ENCODE assay signal across 10 cellular contexts in the genomic region with DNA sequence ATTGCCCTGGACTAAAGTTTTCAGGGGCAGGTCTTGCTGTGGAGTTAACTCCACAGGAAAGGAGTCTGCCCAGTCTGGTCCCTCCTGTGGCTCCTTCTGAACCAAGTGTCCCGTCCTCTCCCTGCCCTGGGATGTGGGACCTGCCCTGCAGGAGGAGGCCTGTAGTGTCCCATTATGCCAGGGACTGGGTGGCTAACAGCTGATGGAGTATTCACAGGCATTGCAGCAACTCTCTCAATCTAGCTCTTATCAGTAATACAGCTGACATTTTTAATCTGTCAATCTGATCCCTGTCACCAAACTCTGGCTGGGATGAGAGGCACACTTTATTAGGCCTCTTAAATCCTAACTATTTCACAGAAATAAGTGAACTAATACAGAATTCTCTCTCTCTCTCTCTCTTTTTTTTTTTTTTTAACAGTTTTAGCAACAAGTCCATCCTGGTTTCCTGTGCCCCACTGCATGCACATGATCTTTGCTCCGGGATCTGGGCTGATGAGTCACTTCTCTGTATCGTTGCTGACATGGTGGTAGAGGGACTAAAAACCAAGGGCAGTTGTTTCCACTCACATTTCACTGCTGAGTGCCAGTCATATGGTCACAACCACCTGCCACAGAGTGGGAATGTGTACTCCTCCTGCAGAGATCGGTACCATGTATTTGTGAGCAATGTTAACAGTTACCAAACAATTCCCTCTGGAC. TPM values are rescaled to one million over a fixed set of nuclear protein-coding genes. Genes with fewer than 3 reads are reported as not detected.
DNase-seq lines count a peak whose midpoint lies in the region; ATAC-seq and TF ChIP-seq lines count a peak whose summit lies in the region.
"Had no signal": no experiment of that assay in that cellular context is flagged by ENCODE, and none has a peak within 500 bp of the region (broad histone marks: within the 10 kb centered on the region; RNA-seq: fewer than 3 reads in every experiment).

No MANE protein-coding gene starts in this region.

- H3K4me1 ChIP-seq in breast epithelium (peaks cover 0 to 5% of the 10 kb centered on the region in 2 donors), uterus (no peaks in the 10 kb centered on the region), Caco-2 (peaks cover 20% of the 10 kb centered on the region; the same call in 1 of the 2 replicates)

- H3K27me3 Mint-ChIP-seq in MCF 10A (ENCODE audit: insufficient read depth, unreplicated experiment) (peaks cover 7% of the 10 kb centered on the region), Caco-2 (ENCODE audit: insufficient read depth, unreplicated experiment) (no peaks in the 10 kb centered on the region)

- H3K4me1 Mint-ChIP-seq in MCF 10A (ENCODE audit: insufficient read depth, unreplicated experiment), result peaks cover 8% of the 10 kb centered on the region
- peaks cover 8% of the 10 kb centered on the region for H3K4me1 Mint-ChIP-seq in Caco-2 (ENCODE audit: low read depth, unreplicated experiment)

- H3K27ac Mint-ChIP-seq in MCF 10A (ENCODE audit: low read depth, unreplicated experiment), result peak overlapping the region; percentile 34
- H3K27ac Mint-ChIP-seq in Caco-2 (ENCODE audit: unreplicated experiment), result no peak overlapping the region
- H3K27ac Mint-ChIP-seq: B cell had no signal

- H3K9me3 Mint-ChIP-seq in MCF 10A (ENCODE audit: unreplicated experiment) (no peaks in the 10 kb centered on the region), Caco-2 (ENCODE audit: unreplicated experiment) (no peaks in the 10 kb centered on the region)

- POLR2A ChIA-PET in MCF 10A (lab: Yijun Ruan, JAX) (no interaction called here), Caco-2 (lab: Charles Lee) (no interaction called here)

- H3K4me3 ChIP-seq in breast epithelium (no peak overlapping the region), uterus (no peak overlapping the region), Caco-2 (ENCODE audit: low read depth, low read length) (no peak overlapping the region)

- H3K36me3 Mint-ChIP-seq in MCF 10A (ENCODE audit: insufficient read depth, unreplicated experiment) (no peaks in the 10 kb centered on the region), Caco-2 (ENCODE audit: insufficient read depth, unreplicated experiment) (no peaks in the 10 kb centered on the region)

- ATAC-seq in left cardiac atrium (peak; percentile 25 to 62), GM19467 (IDR thresholded peaks at IDR 0.05; ENCODE audit: unreplicated experiment) (no peak)

- CTCF ChIA-PET in MCF 10A (lab: Yijun Ruan, JAX) (interaction anchor here (0.7 to 1.7 kb wide), 2 partner anchors 70 to 269 kb away, joined by 3 to 9 read pairs; no protein-coding TSS in a partner anchor), Caco-2 (lab: Charles Lee) (interaction anchor here (1.5 kb wide), 1 partner anchor 70 kb away, joined by 3 read pairs; no protein-coding TSS in a partner anchor)

- BruUV-seq in MCF 10A (replicated peaks; lab: Mats Ljungman, UMichigan) (no TSS peak), Caco-2 (replicated peaks; lab: Mats Ljungman, UMichigan) (no TSS peak)

- no peaks in the 10 kb centered on the region for H3K9me3 ChIP-seq in breast epithelium
- H3K9me3 ChIP-seq in uterus, result no peaks in the 10 kb centered on the region
- H3K9me3 ChIP-seq in Caco-2, result no peaks in the 10 kb centered on the region

- H3K4me3 Mint-ChIP-seq in MCF 10A (ENCODE audit: unreplicated experiment) (no peak overlapping the region), Caco-2 (ENCODE audit: unreplicated experiment) (no peak overlapping the region)
- H3K4me3 Mint-ChIP-seq: B cell had no signal

- no peaks in the 10 kb centered on the region for H3K36me3 ChIP-seq in breast epithelium
- H3K36me3 ChIP-seq in uterus, result no peaks in the 10 kb centered on the region
- no peaks in the 10 kb centered on the region for H3K36me3 ChIP-seq in Caco-2 (ENCODE audit: control insufficient read depth, insufficient read depth, low read length)

- H3K27me3 ChIP-seq in breast epithelium, result no peaks in the 10 kb centered on the region
- no peaks in the 10 kb centered on the region for H3K27me3 ChIP-seq in uterus
- H3K27me3 ChIP-seq in Caco-2 (replicated peaks; ENCODE audit: control insufficient read depth, insufficient read depth, low read length), result no peaks in the 10 kb centered on the region; the same call in 1 of the 2 replicates

- DNase-seq in MCF 10A (ENCODE audit: unreplicated experiment) (peak; percentile 59), breast epithelium (ENCODE audit: low spot score in 2 of 2) (no peak), UCSD-AML1 (lab: John Stamatoyannopoulos, UW; ENCODE audit: unreplicated experiment) (peak; percentile 48), left cardiac atrium (no peak), uterus (no peak), Caco-2 (no peak)
- no peak for DNase-seq in stimulated activated CD4-positive, alpha-beta T cell treated with anti-CD3 and anti-CD28 coated beads, Interleukin-4, amount 100 ng/mL, for 4 hours
- DNase-seq: activated naive CD4-positive, alpha-beta T cell treated with Interleukin-2 at 50 U/mL for 16 hours had no signal

- H3K27ac ChIP-seq in breast epithelium (peak overlapping the region in 1 of 2 donors; percentile 35), uterus (peak overlapping the region; percentile 11 to 14)

- intact Hi-C loops in MCF 10A (cut with micrococcal nuclease), result no loop called here
- intact Hi-C loops in breast epithelium (cut with DNase I; ENCODE audit: low total_unique reads), result no loop called here
- intact Hi-C loops in left cardiac atrium (cut with DNase I), result loop anchor here in 1 of 2 donors (5.0 kb wide), 1 partner anchor 169 kb away; no protein-coding TSS in a partner anchor
- intact Hi-C loops in uterus (cut with DNase I; ENCODE audit: low total_unique reads), result loop anchor here (5.0 kb wide), 1 partner anchor 69 kb away; no protein-coding TSS in a partner anchor
- intact Hi-C loops in Caco-2 (cut with micrococcal nuclease; ENCODE audit: unreplicated experiment), result loop anchor here (10.0 kb wide), 2 partner anchors 176 to 476 kb away; no protein-coding TSS in a partner anchor

- TF ChIP-seq CTCF in MCF 10A (IDR thresholded peaks at IDR 0.05; ENCODE audit: unreplicated experiment), result no peak
- TF ChIP-seq CTCF in breast epithelium (IDR thresholded peaks at IDR 0.05), result no peak
- TF ChIP-seq CTCF in uterus (IDR thresholded peaks at IDR 0.05), result no peak
- TF ChIP-seq CTCF in Caco-2 (IDR thresholded peaks at IDR 0.05; ENCODE audit: insufficient read depth in 1 of 2, low read depth in 1 of 2, low read length in 1 of 2, severe bottlenecking in 1 of 2, unreplicated experiment in 1 of 2), result no peak

- TF ChIP-seq POLR2A in breast epithelium (IDR thresholded peaks at IDR 0.05), result no peak
- TF ChIP-seq POLR2A in uterus (IDR thresholded peaks at IDR 0.05), result no peak

RNA-seq across cellular contexts. Expression of a gene that starts 39.1 kb away (rescaled TPM):
- not detected in 2 replicates for total RNA-seq in MCF 10A (2022)
- 10 to 100 TPM; 10.5 to 29.6 (median 12.8) TPM for total RNA-seq in breast epithelium
- 10 to 100 TPM; 63.2 to 75.1 TPM for total RNA-seq in left cardiac atrium
- 10 to 100 TPM; 20.3 to 77.6 (median 23.7) TPM for total RNA-seq in uterus
- not detected in 2 replicates for total RNA-seq in Caco-2 (2022)
- total RNA-seq: B cell had no signal

Comparison
In these comparisons a context has a peak if more than half of its experiments do, and no peak if none do; other contexts are left out.
1. DNase-seq: peak in MCF 10A (single experiment) and UCSD-AML1 (single experiment); none in breast epithelium (0 of 2), left cardiac atrium (single experiment), uterus (0 of 2), Caco-2 (0 of 2) and stimulated activated CD4-positive, alpha-beta T cell treated with anti-CD3 and anti-CD28 coated beads, Interleukin-4, amount 100 ng/mL, for 4 hours (0 of 2).
2. RNA of a gene that starts 39.1 kb away (total RNA-seq): 63.2 to 75.1 TPM in left cardiac atrium, 20.3 to 77.6 TPM in uterus and 10.5 to 29.6 TPM in breast epithelium; not detected in MCF 10A and not detected in Caco-2; every median in the first group is over 10 times any median in the second.
3. intact Hi-C loops: an anchor here in uterus (5.0 kb wide) and Caco-2 (10.0 kb wide); none called in MCF 10A and breast epithelium.